Comparison of ENCODE assay signal across 28 cellular contexts in genomic region chr7:74138334-74138867, GRCh38. TPM values are rescaled to one million over a fixed set of nuclear protein-coding genes. Genes with fewer than 3 reads are reported as not detected.
DNase-seq lines count a peak whose midpoint lies in the region; ATAC-seq and TF ChIP-seq lines count a peak whose summit lies in the region.
"Had no signal": no experiment of that assay in that cellular context is flagged by ENCODE, and none has a peak within 500 bp of the region (broad histone marks: within the 10 kb centered on the region; RNA-seq: fewer than 3 reads in every experiment).

No MANE protein-coding gene starts in this region.

- no peak for TF ChIP-seq CTCF in endodermal cell (conservative IDR thresholded peaks at IDR 0.05)
- TF ChIP-seq CTCF in neural progenitor cell (IDR thresholded peaks at IDR 0.05), result no peak

- H3K36me3 ChIP-seq in endodermal cell (ENCODE audit: control insufficient read depth, insufficient read depth, low read length) (no peaks in the 10 kb centered on the region), neural progenitor cell (no peaks in the 10 kb centered on the region)
- H3K36me3 ChIP-seq: ascending aorta, BE2C, SJSA1, transverse colon had no signal

- H3K9ac ChIP-seq in endodermal cell (ENCODE audit: extremely low read depth, low read length, poor library complexity, severe bottlenecking), result no peak overlapping the region
- H3K9ac ChIP-seq in neural progenitor cell, result no peak overlapping the region

- ATAC-seq in T-helper 17 cell, result peak; percentile 47
- ATAC-seq in left lobe of liver, result no peak
- ATAC-seq: activated T-cell treated with anti-CD3 and anti-CD28 coated beads, Interleukin-2, amount 50 U/mL, for 4 hours had no signal

- H3K36me3 Mint-ChIP-seq in T-helper 17 cell (ENCODE audit: low read depth), result peaks cover 2% of the 10 kb centered on the region
- no peaks in the 10 kb centered on the region for H3K36me3 Mint-ChIP-seq in endodermal cell (ENCODE audit: low read depth)
- no peaks in the 10 kb centered on the region for H3K36me3 Mint-ChIP-seq in neural progenitor cell
- H3K36me3 Mint-ChIP-seq: activated naive CD8-positive, alpha-beta T cell had no signal

- H3K27me3 Mint-ChIP-seq in T-helper 17 cell (no peaks in the 10 kb centered on the region), endodermal cell (ENCODE audit: insufficient read depth) (no peaks in the 10 kb centered on the region), neural progenitor cell (ENCODE audit: insufficient read depth, low read depth) (peaks cover 7% of the 10 kb centered on the region)
- H3K27me3 Mint-ChIP-seq: activated naive CD8-positive, alpha-beta T cell; stimulated activated naive CD8-positive, alpha-beta T cell treated with anti-CD3 and anti-CD28 coated beads, Interleukin-15, Interleukin-2, amounts not matched to agents 100 ng/mL and 50 ng/mL, for 24 hours had no signal

- peaks cover 23% of the 10 kb centered on the region for H3F3A ChIP-seq in neural progenitor cell (ENCODE audit: low read depth)

- no peaks in the 10 kb centered on the region for H3K4me1 ChIP-seq in endodermal cell (ENCODE audit: control insufficient read depth, insufficient read depth, low read length)
- peaks cover 11% of the 10 kb centered on the region for H3K4me1 ChIP-seq in neural progenitor cell
- H3K4me1 ChIP-seq: ascending aorta, BE2C, transverse colon had no signal

- H3K4me1 Mint-ChIP-seq in T-helper 17 cell (peaks cover 2% of the 10 kb centered on the region), endodermal cell (peaks cover 16% of the 10 kb centered on the region), neural progenitor cell (peaks cover 13% of the 10 kb centered on the region)

- H3K4me3 ChIP-seq in endodermal cell (ENCODE audit: low read length) (no peak overlapping the region), neural progenitor cell (peak overlapping the region; percentile 32)
- H3K4me3 ChIP-seq: ascending aorta, lung, SJSA1, skin epidermis, transverse colon had no signal

- H3K9me3 ChIP-seq in T-helper 17 cell (ENCODE audit: control insufficient read depth, low read length, poor library complexity, severe bottlenecking) (no peaks in the 10 kb centered on the region), endodermal cell (ENCODE audit: control insufficient read depth, low read length) (no peaks in the 10 kb centered on the region), neural progenitor cell (ENCODE audit: low read depth) (no peaks in the 10 kb centered on the region)
- H3K9me3 ChIP-seq: ascending aorta, BE2C, Caco-2, SJSA1, transverse colon had no signal

- H3K4me2 ChIP-seq in neural progenitor cell, result peak overlapping the region; percentile 68

- WGBS in endodermal cell (ENCODE audit: insufficient coverage in 1 of 2, insufficient read length in 1 of 2), 2 experiments, result 81 to 91% methylated on average over 8 to 12 of the region's 12 CpGs

- peak; percentile 20 for DNase-seq in activated CD4-positive, alpha-beta T cell treated with anti-CD3 and anti-CD28 coated beads for 48 hours
- no peak for DNase-seq in activated CD4-positive, alpha-beta T cell treated with anti-CD3 and anti-CD28 coated beads, Interleukin-2, amount 50 U/mL, for 1 hour
- DNase-seq in T-helper 17 cell, result peak in 1 of 3 donors; percentile 12
- peak; percentile 87 for DNase-seq in endodermal cell
- DNase-seq in neural progenitor cell (ENCODE audit: low spot score), result peak; percentile 16
- no peak for DNase-seq in GM03348 (ENCODE audit: low spot score)
- DNase-seq in LoVo (ENCODE audit: low spot score), result no peak
- DNase-seq in left lobe of liver (ENCODE audit: low spot score), result no peak
- DNase-seq: activated CD8-positive, alpha-beta memory T cell treated with anti-CD3 and anti-CD28 coated beads for 24 hours; activated T-cell treated with anti-CD3 and anti-CD28 coated beads, Interleukin-2, amount 50 U/mL, for 4 hours; BE2C; Caco-2; caudate nucleus; dermis blood vessel endothelial cell; GOT3; head of caudate nucleus; IMR-90; NCI-H1105 treated with DMSO at 0.1 percent for 48 hours; NCI-H2081 treated with DMSO at 0.1 percent for 48 hours; stimulated activated CD4-positive, alpha-beta T cell treated with anti-CD3 and anti-CD28 coated beads, Interleukin-4, amount 100 ng/mL, for 24 hours; transverse colon had no signal

- no peaks in the 10 kb centered on the region for H3K79me2 ChIP-seq in neural progenitor cell (ENCODE audit: low read depth)

- no peaks in the 10 kb centered on the region for H3K27me3 ChIP-seq in endodermal cell (ENCODE audit: control insufficient read depth, insufficient read depth, low read length, poor library complexity, severe bottlenecking)
- no peaks in the 10 kb centered on the region for H3K27me3 ChIP-seq in neural progenitor cell
- H3K27me3 ChIP-seq: ascending aorta, BE2C, SJSA1, transverse colon had no signal

- H3K9me3 Mint-ChIP-seq in endodermal cell (peaks cover 3% of the 10 kb centered on the region), neural progenitor cell (no peaks in the 10 kb centered on the region)
- H3K9me3 Mint-ChIP-seq: activated T-cell treated with anti-CD3 and anti-CD28 coated beads, Interleukin-2, amount 50 U/mL, for 4 hours; stimulated activated naive CD8-positive, alpha-beta T cell treated with anti-CD3 and anti-CD28 coated beads, Interleukin-15, Interleukin-2, amounts not matched to agents 100 ng/mL and 50 ng/mL, for 24 hours had no signal

- no peak overlapping the region for H3K27ac Mint-ChIP-seq in T-helper 17 cell
- H3K27ac Mint-ChIP-seq in endodermal cell, result peak overlapping the region; percentile 25
- H3K27ac Mint-ChIP-seq in neural progenitor cell, result no peak overlapping the region
- H3K27ac Mint-ChIP-seq: activated naive CD8-positive, alpha-beta T cell; stimulated activated naive CD8-positive, alpha-beta T cell treated with anti-CD3 and anti-CD28 coated beads, Interleukin-15, Interleukin-2, amounts not matched to agents 100 ng/mL and 50 ng/mL, for 24 hours had no signal

- H3K27ac ChIP-seq in endodermal cell (ENCODE audit: low read depth, low read length), result no peak overlapping the region
- H3K27ac ChIP-seq in neural progenitor cell, result no peak overlapping the region
- H3K27ac ChIP-seq: ascending aorta, SJSA1, skin epidermis, transverse colon, VCaP had no signal

- H4K20me1 ChIP-seq in neural progenitor cell (ENCODE audit: low read depth), result no peaks in the 10 kb centered on the region

- H3K4me3 Mint-ChIP-seq in T-helper 17 cell (no peak overlapping the region), endodermal cell (peak overlapping the region; percentile 44), neural progenitor cell (no peak overlapping the region)
- H3K4me3 Mint-ChIP-seq: activated naive CD8-positive, alpha-beta T cell; activated T-cell treated with anti-CD3 and anti-CD28 coated beads, Interleukin-2, amount 50 U/mL, for 4 hours; stimulated activated naive CD8-positive, alpha-beta T cell treated with anti-CD3 and anti-CD28 coated beads, Interleukin-15, Interleukin-2, amounts not matched to agents 100 ng/mL and 50 ng/mL, for 24 hours had no signal

- peak overlapping the region; percentile 70 for H2AFZ ChIP-seq in neural progenitor cell (replicated peaks)

RNA-seq across cellular contexts. Expression of gene EIF4H, which starts 35.8 kb away (rescaled TPM):
- total RNA-seq in T-helper 17 cell (100 to 1,000 TPM; 242 to 255 TPM), endodermal cell (100 to 1,000 TPM; 305 to 346 TPM), neural progenitor cell (ENCODE audit: low replicate concordance) (214 and 315 TPM in 2 replicates), left lobe of liver (125 TPM)
- polyA plus RNA-seq in endodermal cell (2013, experiment 1 of 2), result 288 TPM
- 274 TPM for polyA plus RNA-seq in endodermal cell (2013, experiment 2 of 2)

RNA-seq across cellular contexts. Expression of gene LIMK1, which starts 54.8 kb away (rescaled TPM):
- 10 to 100 TPM; 11.7 to 13.2 TPM for total RNA-seq in T-helper 17 cell
- 10 to 100 TPM; 83.9 TPM for total RNA-seq in endodermal cell
- polyA plus RNA-seq in endodermal cell (2013, experiment 1 of 2), result 53.1 TPM
- polyA plus RNA-seq in endodermal cell (2013, experiment 2 of 2), result 54.2 TPM
- 29.9 and 66.6 TPM in 2 replicates for total RNA-seq in neural progenitor cell (ENCODE audit: low replicate concordance)
- 3.7 TPM for total RNA-seq in left lobe of liver

Comparison
In these comparisons a context has a peak if more than half of its experiments do, and no peak if none do; other contexts are left out.
1. DNase-seq: peak in activated CD4-positive, alpha-beta T cell treated with anti-CD3 and anti-CD28 coated beads for 48 hours (single experiment), endodermal cell (single experiment) and neural progenitor cell (single experiment); none in activated CD4-positive, alpha-beta T cell treated with anti-CD3 and anti-CD28 coated beads, Interleukin-2, amount 50 U/mL, for 1 hour (single experiment), GM03348 (single experiment), LoVo (single experiment) and left lobe of liver (single experiment).